In genomic region chr7:150716939-150717338, GRCh38 we compare ENCODE assay signal across 12 cellular contexts. TPM values are rescaled to one million over a fixed set of nuclear protein-coding genes. Genes with fewer than 3 reads are reported as not detected.
DNase-seq lines count a peak whose midpoint lies in the region; ATAC-seq and TF ChIP-seq lines count a peak whose summit lies in the region.
"Had no signal": no experiment of that assay in that cellular context is flagged by ENCODE, and none has a peak within 500 bp of the region (broad histone marks: within the 10 kb centered on the region; RNA-seq: fewer than 3 reads in every experiment).

No MANE protein-coding gene starts in this region.

- peaks cover 3% of the 10 kb centered on the region for H3K9me3 Mint-ChIP-seq in CD4-positive, alpha-beta T cell
- peaks cover 4 to 10% (median 7%) of the 10 kb centered on the region in 3 donors for H3K9me3 Mint-ChIP-seq in IgD-negative memory B cell

- H3K27ac ChIP-seq in CD4-positive, alpha-beta T cell (ENCODE audit: low read depth, low read length) = peak overlapping the region; percentile 81
- H3K27ac ChIP-seq in dorsolateral prefrontal cortex (peak overlapping the region in 47 of 59 donors; percentile 21 to 86 (median 64)), rectal smooth muscle tissue (ENCODE audit: low read depth, low read length) (no peak overlapping the region), SK-N-SH (ENCODE audit: low read depth in 2 of 2, low read length in 1 of 2) (no peak overlapping the region)
- H3K27ac ChIP-seq: SJSA1 had no signal

- H3K4me2 ChIP-seq in SK-N-SH = no peak overlapping the region

- DNase-seq in CD4-positive, alpha-beta T cell = peak in 1 of 10 experiments; percentile 13
- no peak for DNase-seq in dorsolateral prefrontal cortex
- DNase-seq in SK-N-SH = no peak
- no peak for DNase-seq in stimulated activated CD4-positive, alpha-beta T cell treated with anti-CD3 and anti-CD28 coated beads, Interleukin-4, amount 100 ng/mL, for 4 hours
- DNase-seq in GM10248 (ENCODE audit: extremely low spot score) = no peak
- DNase-seq: Caco-2, Karpas-422, mesendoderm had no signal

- H3K4me1 ChIP-seq in rectal smooth muscle tissue (ENCODE audit: control insufficient read depth, insufficient read depth, low read length) = no peaks in the 10 kb centered on the region
- no peaks in the 10 kb centered on the region for H3K4me1 ChIP-seq in SK-N-SH (ENCODE audit: control insufficient read depth in 1 of 2, insufficient read depth in 2 of 2, low read depth in 1 of 2, low read length in 1 of 2)
- H3K4me1 ChIP-seq: Caco-2, SJSA1 had no signal

- no peaks in the 10 kb centered on the region for H3K9me2 ChIP-seq in SK-N-SH

- no peak for ATAC-seq in CD4-positive, alpha-beta T cell (ENCODE audit: poor library complexity)
- no peak for ATAC-seq in HG02870 (IDR thresholded peaks at IDR 0.05; ENCODE audit: unreplicated experiment)

- peaks cover 81% of the 10 kb centered on the region for H3K4me1 Mint-ChIP-seq in CD4-positive, alpha-beta T cell (ENCODE audit: low read depth)
- peaks cover 11 to 32% (median 21%) of the 10 kb centered on the region in 3 donors for H3K4me1 Mint-ChIP-seq in IgD-negative memory B cell

- no peaks in the 10 kb centered on the region for H3K79me2 ChIP-seq in SK-N-SH (ENCODE audit: insufficient read depth)

- H3K36me3 Mint-ChIP-seq in CD4-positive, alpha-beta T cell (ENCODE audit: low read depth) = peaks cover 88% of the 10 kb centered on the region
- H3K36me3 Mint-ChIP-seq in IgD-negative memory B cell = peaks cover 3% of the 10 kb centered on the region

- no peaks in the 10 kb centered on the region for H3F3A ChIP-seq in SK-N-SH (replicated peaks; ENCODE audit: insufficient read depth)

- TF ChIP-seq EP300 in SK-N-SH (IDR thresholded peaks at IDR 0.05; ENCODE audit: borderline replicate concordance in 1 of 2, low read depth in 1 of 2, low read length in 1 of 2) = no peak

- TF ChIP-seq CTCF in CD4-positive, alpha-beta T cell (IDR thresholded peaks at IDR 0.05) = no peak
- no peak for TF ChIP-seq CTCF in dorsolateral prefrontal cortex (IDR thresholded peaks at IDR 0.05 in 54 of 56, conservative IDR thresholded peaks at IDR 0.05 in 2 of 56; ENCODE audit: low read depth in 1 of 56, partially characterized antibody in 56 of 56)
- TF ChIP-seq CTCF in SK-N-SH (IDR thresholded peaks at IDR 0.05) = no peak
- TF ChIP-seq CTCF in GM10248 (IDR thresholded peaks at IDR 0.05; ENCODE audit: control extremely low read depth, extremely low read depth, low read depth, missing control alignments) = no peak

- H3K9me3 ChIP-seq in CD4-positive, alpha-beta T cell (ENCODE audit: control insufficient read depth, low read length) = peaks cover 12% of the 10 kb centered on the region
- no peaks in the 10 kb centered on the region for H3K9me3 ChIP-seq in SK-N-SH
- H3K9me3 ChIP-seq: Caco-2, SJSA1 had no signal

- no peak for TF ChIP-seq RAD21 in SK-N-SH (IDR thresholded peaks at IDR 0.05; ENCODE audit: low read length)

- H4K20me1 ChIP-seq in SK-N-SH (ENCODE audit: insufficient read depth) = no peaks in the 10 kb centered on the region

- no peak overlapping the region for H2AFZ ChIP-seq in SK-N-SH (ENCODE audit: low read depth)

- no peaks in the 10 kb centered on the region for H3K27me3 Mint-ChIP-seq in CD4-positive, alpha-beta T cell
- H3K27me3 Mint-ChIP-seq in IgD-negative memory B cell = no peaks in the 10 kb centered on the region

- H3K27ac Mint-ChIP-seq in CD4-positive, alpha-beta T cell = peak overlapping the region; percentile 87
- H3K27ac Mint-ChIP-seq in IgD-negative memory B cell = peak overlapping the region in 1 of 3 donors; percentile 7

- peak overlapping the region; percentile 100 for H3K4me3 Mint-ChIP-seq in CD4-positive, alpha-beta T cell
- H3K4me3 Mint-ChIP-seq in IgD-negative memory B cell = peak overlapping the region; percentile 87 to 95 (median 92)

- CTCF ChIA-PET in CD4-positive, alpha-beta T cell (lab: Charles Lee) = interaction anchor here (1.0 to 4.4 kb wide), 15 partner anchors 10 to 313 kb away, joined by 3 to 29 read pairs (median 4); partner anchors contain the start of genes GIMAP2, GIMAP5, GIMAP6 and GIMAP8
- CTCF ChIA-PET in SK-N-SH (lab: Yijun Ruan, JAX) = no interaction called here
- CTCF ChIA-PET in GM10248 (lab: Yijun Ruan, JAX) = interaction anchor here (0.7 to 2.0 kb wide), 5 partner anchors 11 to 31 kb away, joined by 3 to 6 read pairs (median 4); partner anchors contain the start of gene GIMAP2

- POLR2A ChIA-PET in CD4-positive, alpha-beta T cell (lab: Charles Lee) = interaction anchor here (0.6 to 5.4 kb wide), 35 partner anchors 8 to 269 kb away, joined by 3 to 88 read pairs (median 10); partner anchors contain the start of genes GIMAP2, GIMAP4, GIMAP5 and GIMAP6
- POLR2A ChIA-PET in SK-N-SH (lab: Yijun Ruan, JAX) (no interaction called here), GM10248 (lab: Yijun Ruan, JAX) (no interaction called here)

- H3K36me3 ChIP-seq in rectal smooth muscle tissue (ENCODE audit: control insufficient read depth, insufficient read depth, low read length) (no peaks in the 10 kb centered on the region), SK-N-SH (replicated peaks in 1 of 2; ENCODE audit: control insufficient read depth in 1 of 2, insufficient read depth in 2 of 2, low read length in 1 of 2) (no peaks in the 10 kb centered on the region)
- H3K36me3 ChIP-seq: SJSA1 had no signal

- WGBS in SK-N-SH (ENCODE audit: low lambda C conversion rate) = 3% methylated on average over 4 of the region's 4 CpGs

- H3K4me3 ChIP-seq in dorsolateral prefrontal cortex = peak overlapping the region in 57 of 59 donors; percentile 7 to 63 (median 39)
- peak overlapping the region; percentile 40 for H3K4me3 ChIP-seq in rectal smooth muscle tissue (ENCODE audit: low read length)
- no peak overlapping the region for H3K4me3 ChIP-seq in SK-N-SH (ENCODE audit: low read depth in 2 of 2, low read length in 1 of 2)
- H3K4me3 ChIP-seq: SJSA1 had no signal

- intact Hi-C loops in CD4-positive, alpha-beta T cell (cut with DNase I, micrococcal nuclease) = loop anchor here (2.0 to 5.0 kb wide), 4 partner anchors 20 to 40 kb away; partner anchors contain the start of gene GIMAP5 (in 1 of the 2)
- intact Hi-C loops in dorsolateral prefrontal cortex (cut with DNase I) = no loop called here

- H3K9ac ChIP-seq in rectal smooth muscle tissue (ENCODE audit: low read length) (no peak overlapping the region), SK-N-SH (no peak overlapping the region)

- no peaks in the 10 kb centered on the region for H3K27me3 ChIP-seq in CD4-positive, alpha-beta T cell (ENCODE audit: control insufficient read depth, insufficient read depth, low read length)
- no peaks in the 10 kb centered on the region for H3K27me3 ChIP-seq in dorsolateral prefrontal cortex
- H3K27me3 ChIP-seq in rectal smooth muscle tissue (ENCODE audit: control insufficient read depth, insufficient read depth, low read length) = no peaks in the 10 kb centered on the region
- H3K27me3 ChIP-seq in SK-N-SH (ENCODE audit: insufficient read depth) = peaks cover 49% of the 10 kb centered on the region
- H3K27me3 ChIP-seq: SJSA1 had no signal

TF ChIP-seq in SK-N-SH, 30 proteins besides CTCF, POLR2A, EP300 and RAD21:
- no peak for TF ChIP-seq TAF1 (IDR thresholded peaks at IDR 0.05; ENCODE audit: borderline replicate concordance, low read depth, low read length)
- TF ChIP-seq TCF12 (IDR thresholded peaks at IDR 0.05) = no peak
- TF ChIP-seq, protein P1, sequence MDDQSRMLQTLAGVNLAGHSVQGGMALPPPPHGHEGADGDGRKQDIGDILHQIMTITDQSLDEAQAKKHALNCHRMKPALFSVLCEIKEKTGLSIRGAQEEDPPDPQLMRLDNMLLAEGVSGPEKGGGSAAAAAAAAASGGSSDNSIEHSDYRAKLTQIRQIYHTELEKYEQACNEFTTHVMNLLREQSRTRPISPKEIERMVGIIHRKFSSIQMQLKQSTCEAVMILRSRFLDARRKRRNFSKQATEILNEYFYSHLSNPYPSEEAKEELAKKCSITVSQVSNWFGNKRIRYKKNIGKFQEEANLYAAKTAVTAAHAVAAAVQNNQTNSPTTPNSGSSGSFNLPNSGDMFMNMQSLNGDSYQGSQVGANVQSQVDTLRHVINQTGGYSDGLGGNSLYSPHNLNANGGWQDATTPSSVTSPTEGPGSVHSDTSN (IDR thresholded peaks at IDR 0.05) = no peak
- TF ChIP-seq, protein P2, sequence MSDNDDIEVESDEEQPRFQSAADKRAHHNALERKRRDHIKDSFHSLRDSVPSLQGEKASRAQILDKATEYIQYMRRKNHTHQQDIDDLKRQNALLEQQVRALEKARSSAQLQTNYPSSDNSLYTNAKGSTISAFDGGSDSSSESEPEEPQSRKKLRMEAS (IDR thresholded peaks at IDR 0.05; ENCODE audit: low read depth) = no peak

RNA-seq across cellular contexts. Expression of gene GIMAP1, which starts 0.5 kb away (rescaled TPM):
- 1 to 10 TPM; 8.0 to 8.1 TPM for total RNA-seq in CD4-positive, alpha-beta T cell
- 3.0 TPM for polyA plus RNA-seq in IgD-negative memory B cell
- 1 to 10 TPM in 102 of 120 experiments, under 1 TPM in 18; 0.46 to 4.7 (median 1.6) TPM for total RNA-seq in dorsolateral prefrontal cortex
- polyA plus RNA-seq in SK-N-SH (2012; rRNA removed) = not detected in 2 replicates
- under 0.01 TPM in 1 of 2 replicates, not detected in the other for polyA plus RNA-seq in SK-N-SH (2012; cell fraction: cytosol; rRNA removed)
- not detected in 2 replicates for polyA plus RNA-seq in SK-N-SH (2012; cell fraction: nucleus; rRNA removed)
- total RNA-seq: Caco-2, SJSA1 had no signal

RNA-seq across cellular contexts. Expression of gene GIMAP5, which starts 20.3 kb away (rescaled TPM):
- total RNA-seq in CD4-positive, alpha-beta T cell = 10 to 100 TPM; 31.3 to 35.2 TPM
- 16.3 TPM for polyA plus RNA-seq in IgD-negative memory B cell
- 10 to 100 TPM in 27 of 120 experiments, 1 to 10 TPM in 93; 2.5 to 28.1 (median 7.3) TPM for total RNA-seq in dorsolateral prefrontal cortex
- polyA plus RNA-seq in SK-N-SH (2012; rRNA removed) = not detected in 2 replicates
- not detected in 2 replicates for polyA plus RNA-seq in SK-N-SH (2012; cell fraction: cytosol; rRNA removed)
- not detected in 2 replicates for polyA plus RNA-seq in SK-N-SH (2012; cell fraction: nucleus; rRNA removed)
- total RNA-seq: Caco-2, SJSA1 had no signal

RNA-seq across cellular contexts. Expression of gene GIMAP2, which starts 31.4 kb away (rescaled TPM):
- 10 to 100 TPM; 64.1 to 65.1 TPM for total RNA-seq in CD4-positive, alpha-beta T cell
- 11.9 TPM for polyA plus RNA-seq in IgD-negative memory B cell
- 10 to 100 TPM in 1 of 120 experiments, 1 to 10 TPM in 119; 1.2 to 11.1 (median 3.7) TPM for total RNA-seq in dorsolateral prefrontal cortex
- polyA plus RNA-seq in SK-N-SH (2012; rRNA removed) = 4.1 and 5.7 TPM in 2 replicates
- polyA plus RNA-seq in SK-N-SH (2012; cell fraction: cytosol; rRNA removed) = 4.4 and 4.5 TPM in 2 replicates
- 2.2 and 4.0 TPM in 2 replicates for polyA plus RNA-seq in SK-N-SH (2012; cell fraction: nucleus; rRNA removed)
- total RNA-seq: Caco-2 had no signal

Comparison
In these comparisons a context has a peak if more than half of its experiments do, and no peak if none do; other contexts are left out.
1. H3K27ac ChIP-seq: peak in CD4-positive, alpha-beta T cell (single experiment) and dorsolateral prefrontal cortex (47 of 59); none in rectal smooth muscle tissue (single experiment) and SK-N-SH (0 of 2).
2. H3K4me3 ChIP-seq: peak in dorsolateral prefrontal cortex (57 of 59) and rectal smooth muscle tissue (single experiment); none in SK-N-SH (0 of 2).
3. RNA of gene GIMAP2, which starts 31.4 kb away (total RNA-seq): 64.1 to 65.1 TPM in CD4-positive, alpha-beta T cell; 1.2 to 11.1 TPM in dorsolateral prefrontal cortex; every median in the first group is over 4 times any median in the second.
4. intact Hi-C loops: an anchor here in CD4-positive, alpha-beta T cell (2.0 to 5.0 kb wide); none called in dorsolateral prefrontal cortex.